ENCODE assay signal across 31 cellular contexts in genomic region chr15:50059203-50059772, GRCh38. TPM values are rescaled to one million over a fixed set of nuclear protein-coding genes. Genes with fewer than 3 reads are reported as not detected.
DNase-seq lines count a peak whose midpoint lies in the region; ATAC-seq, FAIRE-seq and TF ChIP-seq lines count a peak whose summit lies in the region.
"Had no signal": no experiment of that assay in that cellular context is flagged by ENCODE, and none has a peak within 500 bp of the region (broad histone marks: within the 10 kb centered on the region; RNA-seq: fewer than 3 reads in every experiment).

No MANE protein-coding gene starts in this region.

- no peak for TF ChIP-seq CTCF in GM12878 (IDR thresholded peaks at IDR 0.05 in 2 of 3, conservative IDR thresholded peaks at IDR 0.05 in 1 of 3; ENCODE audit: control insufficient read depth in 2 of 3, extremely low read depth in 1 of 3, insufficient read depth in 1 of 3, low read depth in 3 of 3, low read length in 3 of 3)
- no peak for TF ChIP-seq CTCF in psoas muscle (IDR thresholded peaks at IDR 0.05)

- peak overlapping the region; percentile 28 for H3K27ac Mint-ChIP-seq in T-helper 1 cell treated with Interleukin-12 subunit alpha and Interleukin-12 subunit beta and Interleukin-4 antibody, amounts not matched to agents 30 μg/mL and 1 μg/mL, for 36 hours
- H3K27ac Mint-ChIP-seq: activated naive CD4-positive, alpha-beta T cell treated with anti-CD3 and anti-CD28 coated beads, Interleukin-2, amount 50 U/mL, for 24 hours; activated T-helper 17 cell treated with anti-CD3 and anti-CD28 coated beads, Interleukin-2, amount 50 U/mL, for 72 hours; CD8-positive, alpha-beta T cell had no signal

- CTCF ChIA-PET in GM12878 (lab: Yijun Ruan, JAX), result interaction anchor here (0.9 kb wide), 1 partner anchor 15 kb away, joined by 3 read pairs; no protein-coding TSS in a partner anchor

- H3K4me3 ChIP-seq in GM12878 (no peak overlapping the region), psoas muscle (no peak overlapping the region)
- H3K4me3 ChIP-seq: cardiac muscle cell, coronary artery, lower lobe of right lung, thoracic aorta had no signal

- H3K79me2 ChIP-seq in GM12878 (ENCODE audit: control insufficient read depth, insufficient read depth, low read length), result no peaks in the 10 kb centered on the region

- H2AFZ ChIP-seq in GM12878 (ENCODE audit: control insufficient read depth, low read depth, low read length), result no peak overlapping the region

- TF ChIP-seq POLR2A in GM12878 (IDR thresholded peaks at IDR 0.05; ENCODE audit: low read depth, low read length), result no peak

- H3K9me3 ChIP-seq in GM12878 (replicated peaks; ENCODE audit: control insufficient read depth, insufficient read depth, low read length), result no peaks in the 10 kb centered on the region
- no peaks in the 10 kb centered on the region for H3K9me3 ChIP-seq in psoas muscle
- H3K9me3 ChIP-seq: lower lobe of right lung, thoracic aorta had no signal

- DNase-seq in T-helper 1 cell (no peak), DMS53 treated with DMSO at 0.1 percent for 48 hours (lab: John Stamatoyannopoulos, UW; ENCODE audit: unreplicated experiment) (peak; percentile 22), GM12878 (ENCODE audit: low read depth, low spot score) (no peak), renal cortical epithelial cell (ENCODE audit: low read depth) (peak; percentile 49), psoas muscle (no peak), cortex of kidney (lab: John Stamatoyannopoulos, UW) (no peak)
- DNase-seq in activated CD4-positive, CD25-positive, alpha-beta regulatory T cell treated with anti-CD3 and anti-CD28 coated beads, Interleukin-2, amount 50 U/mL, for 72 hours, result no peak
- DNase-seq: activated CD4-positive, alpha-beta T cell treated with anti-CD3 and anti-CD28 coated beads, Interleukin-2, amount 50 U/mL, for 48 hours; activated CD8-positive, alpha-beta memory T cell treated with anti-CD3 and anti-CD28 coated beads, Interleukin-2, amount 50 U/mL, for 48 hours; aorta; CD8-positive, alpha-beta T cell; foreskin fibroblast; head of caudate nucleus; KBM-7; kidney; lower lobe of right lung; NCI-H446 treated with DMSO at 0.1 percent for 48 hours; stimulated activated CD4-positive, alpha-beta T cell treated with anti-CD3 and anti-CD28 coated beads, Interleukin-15, amount 100 ng/mL, for 24 hours; stimulated activated naive CD4-positive, alpha-beta T cell treated with Interleukin-2 at 50 U/mL for 16 hours; T-helper 9 cell had no signal

- in situ Hi-C loops in GM12878 (cut with MboI), result loop anchor here (10.0 kb wide), 1 partner anchor 814 kb away; no protein-coding TSS in a partner anchor

- RAD21 ChIA-PET in GM12878 (lab: Charles Lee; ENCODE audit: unreplicated experiment), result no interaction called here

- H3K9me3 Mint-ChIP-seq in T-helper 1 cell treated with Interleukin-12 subunit alpha and Interleukin-12 subunit beta and Interleukin-4 antibody, amounts not matched to agents 30 μg/mL and 1 μg/mL, for 36 hours, result no peaks in the 10 kb centered on the region
- H3K9me3 Mint-ChIP-seq: activated naive CD4-positive, alpha-beta T cell treated with anti-CD3 and anti-CD28 coated beads, Interleukin-2, amount 50 U/mL, for 24 hours; activated T-helper 17 cell treated with anti-CD3 and anti-CD28 coated beads, Interleukin-2, amount 50 U/mL, for 72 hours; CD8-positive, alpha-beta T cell; nephron had no signal

- BruUV-seq in GM12878 (replicated peaks; lab: Mats Ljungman, UMichigan), result no TSS peak

- 83% methylated on average over 5 of the region's 5 CpGs for WGBS in GM12878 (ENCODE audit: insufficient coverage, insufficient replicate concordance, low lambda C conversion rate, missing lambda C conversion rate)
- 85 to 89% (median 88%) methylated on average over 5 of the region's 5 CpGs for WGBS in psoas muscle, 3 donors

- SMC1A ChIA-PET in GM12878 (lab: Charles Lee; ENCODE audit: uncharacterized antibody, unreplicated experiment), result no interaction called here

- TF ChIP-seq RAD21 in GM12878 (IDR thresholded peaks at IDR 0.05; ENCODE audit: insufficient read depth, low read depth, low read length), result no peak

- H3K36me3 ChIP-seq in GM12878 (ENCODE audit: control insufficient read depth in 2 of 2, insufficient read depth in 2 of 2, low read length in 1 of 2), result no peaks in the 10 kb centered on the region
- H3K36me3 ChIP-seq in psoas muscle (ENCODE audit: insufficient read depth in 1 of 2, low read depth in 1 of 2), result no peaks in the 10 kb centered on the region
- H3K36me3 ChIP-seq: cardiac muscle cell, lower lobe of right lung, thoracic aorta had no signal

- no peaks in the 10 kb centered on the region for H4K20me1 ChIP-seq in GM12878 (ENCODE audit: control insufficient read depth, insufficient read depth)

- POLR2A ChIA-PET in GM12878 (lab: Charles Lee), result no interaction called here

- H3K4me1 ChIP-seq in GM12878 (ENCODE audit: control insufficient read depth, insufficient read depth, low read length), result no peaks in the 10 kb centered on the region
- no peaks in the 10 kb centered on the region for H3K4me1 ChIP-seq in psoas muscle

- H3K27me3 Mint-ChIP-seq in T-helper 1 cell treated with Interleukin-12 subunit alpha and Interleukin-12 subunit beta and Interleukin-4 antibody, amounts not matched to agents 30 μg/mL and 1 μg/mL, for 36 hours (ENCODE audit: low read depth), result no peaks in the 10 kb centered on the region

- no peak overlapping the region for H3K27ac ChIP-seq in GM12878 (ENCODE audit: control insufficient read depth, insufficient read depth)
- H3K27ac ChIP-seq in psoas muscle, result no peak overlapping the region
- H3K27ac ChIP-seq: cardiac muscle cell, lower lobe of right lung, thoracic aorta had no signal

- intact Hi-C loops in GM12878 (cut with micrococcal nuclease; ENCODE audit: unreplicated experiment), result loop anchor here (5.0 kb wide), 1 partner anchor 88 kb away; no protein-coding TSS in a partner anchor
- intact Hi-C loops in psoas muscle (cut with DNase I), result no loop called here

- TF ChIP-seq EP300 in GM12878 (IDR thresholded peaks at IDR 0.05; ENCODE audit: borderline replicate concordance in 1 of 2, control insufficient read depth in 1 of 2, low read depth in 2 of 2, low read length in 2 of 2), result no peak

- H3K4me1 Mint-ChIP-seq in T-helper 1 cell treated with Interleukin-12 subunit alpha and Interleukin-12 subunit beta and Interleukin-4 antibody, amounts not matched to agents 30 μg/mL and 1 μg/mL, for 36 hours (ENCODE audit: low read depth), result peaks cover 64% of the 10 kb centered on the region
- H3K4me1 Mint-ChIP-seq: activated naive CD4-positive, alpha-beta T cell treated with anti-CD3 and anti-CD28 coated beads, Interleukin-2, amount 50 U/mL, for 24 hours; activated T-helper 17 cell treated with anti-CD3 and anti-CD28 coated beads, Interleukin-2, amount 50 U/mL, for 72 hours had no signal

- no peak overlapping the region for H3K9ac ChIP-seq in GM12878 (ENCODE audit: control insufficient read depth, insufficient read depth, low read length)

- ATAC-seq in GM12878 (no peak), psoas muscle (no peak)
- ATAC-seq: CD8-positive, alpha-beta T cell; lower lobe of right lung had no signal

- no peak for FAIRE-seq in GM12878 (lab: Jason Lieb, UNC)
- FAIRE-seq: A204.1, G401.6, kidney had no signal

- H3K4me2 ChIP-seq in GM12878 (ENCODE audit: control insufficient read depth, insufficient read depth), result no peak overlapping the region

- H3K4me3 Mint-ChIP-seq in T-helper 1 cell treated with Interleukin-12 subunit alpha and Interleukin-12 subunit beta and Interleukin-4 antibody, amounts not matched to agents 30 μg/mL and 1 μg/mL, for 36 hours, result no peak overlapping the region
- H3K4me3 Mint-ChIP-seq: activated naive CD4-positive, alpha-beta T cell treated with anti-CD3 and anti-CD28 coated beads, Interleukin-2, amount 50 U/mL, for 24 hours; activated T-helper 17 cell treated with anti-CD3 and anti-CD28 coated beads, Interleukin-2, amount 50 U/mL, for 72 hours; CD8-positive, alpha-beta T cell; H9; nephron had no signal

- H3K27me3 ChIP-seq in GM12878 (replicated peaks in 1 of 2; ENCODE audit: control insufficient read depth in 2 of 2, insufficient read depth in 2 of 2, low read length in 1 of 2) (no peaks in the 10 kb centered on the region), psoas muscle (ENCODE audit: insufficient read depth in 3 of 3, low read length in 2 of 3) (no peaks in the 10 kb centered on the region)

- H3K36me3 Mint-ChIP-seq in T-helper 1 cell treated with Interleukin-12 subunit alpha and Interleukin-12 subunit beta and Interleukin-4 antibody, amounts not matched to agents 30 μg/mL and 1 μg/mL, for 36 hours (ENCODE audit: low read depth), result peaks cover 12% of the 10 kb centered on the region
- H3K36me3 Mint-ChIP-seq: activated naive CD4-positive, alpha-beta T cell treated with anti-CD3 and anti-CD28 coated beads, Interleukin-2, amount 50 U/mL, for 24 hours; CD8-positive, alpha-beta T cell had no signal

TF ChIP-seq in GM12878, 131 proteins besides CTCF, POLR2A, EP300 and RAD21 (continues in another document):
- no peak for TF ChIP-seq NFYA (IDR thresholded peaks at IDR 0.05; ENCODE audit: borderline replicate concordance, low read depth, low read length)
- no peak for TF ChIP-seq HDAC2 (IDR thresholded peaks at IDR 0.05)
- no peak for TF ChIP-seq BCL11A (IDR thresholded peaks at IDR 0.05; ENCODE audit: low read depth, low read length)
- peak; percentile 76; the same call in 1 of the 2 replicates for TF ChIP-seq ZNF24 (IDR thresholded peaks at IDR 0.05)
- no peak for TF ChIP-seq BRCA1 (IDR thresholded peaks at IDR 0.05; ENCODE audit: low read depth, low read length)
- no peak for TF ChIP-seq JUND (IDR thresholded peaks at IDR 0.05; ENCODE audit: low read depth, low read length)
- TF ChIP-seq MYB (IDR thresholded peaks at IDR 0.05; ENCODE audit: borderline replicate concordance, low read depth, low read length), result no peak

RNA-seq across cellular contexts. Expression of gene ATP8B4, which starts 59.7 kb away (rescaled TPM):
- total RNA-seq in GM12878 (2013; cell fraction: nucleolus; rRNA removed), result 0.49 and 1.2 TPM in 2 replicates
- total RNA-seq in GM12878 (2014; rRNA removed) (0.23 and 0.49 TPM in 2 replicates), GM12878 (2014; rRNA removed; fragmentation: Illumina TruSeq; extraction: Trizol) (0.27 and 0.55 TPM in 2 replicates), GM12878 (2021) (0.23 and 0.56 TPM in 2 replicates), renal cortical epithelial cell (0.30 and 1.6 TPM in 2 replicates), psoas muscle (1 to 10 TPM; 1.0 to 2.2 (median 1.5) TPM)
- polyA plus RNA-seq in GM12878 (2011; ENCODE audit: low read depth), result 0.05 TPM
- polyA plus RNA-seq in GM12878 (2011; rRNA removed) (0.15 and 0.29 TPM in 2 replicates), GM12878 (2014; fragmentation: Illumina TruSeq; extraction: Trizol) (0.10 and 0.82 TPM in 2 replicates), GM12878 (2014; fragmentation: Nextera tagmentation; extraction: Ambion mirVana) (under 1 TPM; 0.02 TPM), GM12878 (2014; rRNA removed) (0.08 TPM in 2 replicates), GM12878 (2016; fragmentation: Nextera tagmentation; extraction: Ambion mirVana) (under 1 TPM; 0.48 to 0.94 TPM), psoas muscle (under 1 TPM; 0.25 to 0.31 (median 0.29) TPM)
- polyA plus RNA-seq in GM12878 (2011; cell fraction: cytosol; rRNA removed), result 0.08 and 0.09 TPM in 2 replicates
- 0.25 and 0.33 TPM in 2 replicates for polyA plus RNA-seq in GM12878 (2011; cell fraction: nucleus; rRNA removed)
- 0.11 and 0.12 TPM in 2 replicates for polyA plus RNA-seq in GM12878 (2012)
- polyA minus RNA-seq in GM12878 (2011; rRNA and poly(A)+ RNA removed), result 0.72 and 2.7 TPM in 2 replicates
- not detected in 2 replicates for polyA minus RNA-seq in GM12878 (2011; cell fraction: cytosol; rRNA and poly(A)+ RNA removed)
- polyA minus RNA-seq in GM12878 (2011; cell fraction: nucleus; rRNA and poly(A)+ RNA removed), result 1.4 and 1.5 TPM in 2 replicates
- total RNA-seq: MCF 10A had no signal

Comparison
In these comparisons a context has a peak if more than half of its experiments do, and no peak if none do; other contexts are left out.
1. DNase-seq: peak in DMS53 treated with DMSO at 0.1 percent for 48 hours (single experiment) and renal cortical epithelial cell (single experiment); none in T-helper 1 cell (0 of 5), GM12878 (single experiment), activated CD4-positive, CD25-positive, alpha-beta regulatory T cell treated with anti-CD3 and anti-CD28 coated beads, Interleukin-2, amount 50 U/mL, for 72 hours (single experiment), psoas muscle (0 of 2) and cortex of kidney (single experiment).